8 cellular contexts compared by ENCODE assay signal in the genomic region with DNA sequence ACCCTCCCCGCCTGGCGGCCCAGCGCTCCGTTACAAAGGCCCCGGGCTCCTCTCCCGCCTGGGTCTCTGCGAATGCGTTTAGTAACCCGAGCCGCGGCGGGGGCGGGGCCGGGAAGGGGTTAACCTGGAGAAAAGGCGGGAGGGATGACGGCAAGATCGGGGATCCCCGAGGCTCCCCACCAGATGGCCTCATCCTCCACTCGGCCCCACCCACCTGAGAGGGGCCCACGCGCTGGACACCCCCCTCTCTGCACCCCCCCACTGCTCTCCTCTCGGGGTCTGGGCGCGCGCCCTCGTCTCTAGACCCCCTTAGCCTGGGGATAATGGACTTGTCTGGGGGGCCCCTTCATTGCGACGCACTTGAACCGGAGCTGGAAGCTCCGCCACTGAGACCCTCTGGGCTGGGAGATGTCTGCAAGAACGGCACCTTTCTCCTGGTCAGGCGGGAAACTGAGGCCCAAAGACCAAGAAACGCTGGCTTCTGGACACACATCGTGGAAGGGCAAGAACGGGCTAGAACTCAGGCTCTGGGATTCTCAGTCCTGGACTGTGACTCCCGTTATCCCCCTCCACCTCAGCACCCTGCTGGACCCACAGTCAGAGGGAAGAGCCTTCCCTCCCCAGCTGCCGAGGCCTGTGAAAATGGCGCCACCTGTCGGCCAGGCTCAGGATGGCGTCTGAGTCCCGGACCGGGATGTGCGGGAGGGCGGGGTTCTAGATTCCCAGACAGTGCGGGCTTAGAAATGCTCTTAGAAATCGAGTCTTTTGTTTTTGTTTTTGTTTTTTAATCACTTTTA. TPM values are rescaled to one million over a fixed set of nuclear protein-coding genes. Genes with fewer than 3 reads are reported as not detected.
DNase-seq lines count a peak whose midpoint lies in the region; ATAC-seq and TF ChIP-seq lines count a peak whose summit lies in the region.

No MANE protein-coding gene starts in this region.

- peaks cover 32% of the 10 kb centered on the region for H3K4me1 ChIP-seq in cardiac muscle cell (ENCODE audit: low read depth)
- H3K4me1 ChIP-seq in uterus = peaks cover 0 to 34% of the 10 kb centered on the region in 2 donors

- no peaks in the 10 kb centered on the region for H3K36me3 ChIP-seq in cardiac muscle cell
- H3K36me3 ChIP-seq in uterus = no peaks in the 10 kb centered on the region

- H3K36me3 Mint-ChIP-seq in activated naive CD8-positive, alpha-beta T cell treated with anti-CD3 and anti-CD28 coated beads for 36 hours = no peaks in the 10 kb centered on the region

- peak; percentile 93 for TF ChIP-seq CTCF in GM12873 (IDR thresholded peaks at IDR 0.05; ENCODE audit: insufficient read depth, low read depth, low read length, missing control alignments)
- peak; percentile 96 for TF ChIP-seq CTCF in cardiac muscle cell (IDR thresholded peaks at IDR 0.05; ENCODE audit: low read depth, low read length)
- peak; percentile 96 to 99 (median 98) for TF ChIP-seq CTCF in uterus (IDR thresholded peaks at IDR 0.05)

- H3K4me3 Mint-ChIP-seq in activated naive CD8-positive, alpha-beta T cell treated with anti-CD3 and anti-CD28 coated beads for 36 hours = peak overlapping the region; percentile 42

- H3K4me3 ChIP-seq in cardiac muscle cell (peak overlapping the region; percentile 39), uterus (peak overlapping the region in 1 of 2 donors; percentile 40)

- ATAC-seq in GM18498 (IDR thresholded peaks at IDR 0.05; ENCODE audit: unreplicated experiment) = no peak

- peaks cover 55% of the 10 kb centered on the region for H3K27me3 Mint-ChIP-seq in activated naive CD8-positive, alpha-beta T cell treated with anti-CD3 and anti-CD28 coated beads for 36 hours

- H3K4me1 Mint-ChIP-seq in activated naive CD8-positive, alpha-beta T cell treated with anti-CD3 and anti-CD28 coated beads for 36 hours = peaks cover 47% of the 10 kb centered on the region

- H3K27me3 ChIP-seq in cardiac muscle cell (peaks cover 11% of the 10 kb centered on the region), uterus (no peaks in the 10 kb centered on the region)

- H3K9me3 Mint-ChIP-seq in activated naive CD8-positive, alpha-beta T cell treated with anti-CD3 and anti-CD28 coated beads for 36 hours = no peaks in the 10 kb centered on the region

- intact Hi-C loops in posterior vena cava (cut with DNase I) (loop anchor here (5.0 to 10.0 kb wide), 2 partner anchors 64 to 66 kb away; no protein-coding TSS in a partner anchor), uterus (cut with DNase I; ENCODE audit: low total_unique reads) (loop anchor here (5.0 kb wide), 1 partner anchor 66 kb away; no protein-coding TSS in a partner anchor)

- H3K27ac Mint-ChIP-seq in activated naive CD8-positive, alpha-beta T cell treated with anti-CD3 and anti-CD28 coated beads for 36 hours = no peak overlapping the region

- TF ChIP-seq POLR2A in uterus (IDR thresholded peaks at IDR 0.05) = peak in 1 of 2 donors; percentile 32

- DNase-seq in NCI-H1105 treated with DMSO at 0.1 percent for 48 hours (lab: John Stamatoyannopoulos, UW) = peak; percentile 84
- peak; percentile 59 to 77 for DNase-seq in SW 1271 (lab: John Stamatoyannopoulos, UW)
- peak; percentile 84 for DNase-seq in activated naive CD8-positive, alpha-beta T cell treated with anti-CD3 and anti-CD28 coated beads for 36 hours
- peak; percentile 88 to 92 for DNase-seq in cardiac muscle cell (ENCODE audit: low read depth in 1 of 2, low spot score in 1 of 2)
- DNase-seq in posterior vena cava (ENCODE audit: low spot score) = peak; percentile 96
- peak; percentile 91 to 93 for DNase-seq in uterus

- H3K9me3 ChIP-seq in cardiac muscle cell (ENCODE audit: low read depth) (no peaks in the 10 kb centered on the region), uterus (no peaks in the 10 kb centered on the region)

- H3K27ac ChIP-seq in cardiac muscle cell = peak overlapping the region; percentile 93
- H3K27ac ChIP-seq in uterus = peak overlapping the region; percentile 91 to 97

RNA-seq across cellular contexts. Expression of a gene that starts 2.9 kb away (rescaled TPM):
- 100 to 1,000 TPM in 1 of 2 experiments, 10 to 100 TPM in 1; 99.3 to 102 TPM for total RNA-seq in activated naive CD8-positive, alpha-beta T cell treated with anti-CD3 and anti-CD28 coated beads for 36 hours
- 85.3 and 203 TPM in 2 replicates for total RNA-seq in cardiac muscle cell
- polyA plus RNA-seq in cardiac muscle cell = 158 and 255 TPM in 2 replicates
- 100 to 1,000 TPM; 200 to 265 TPM for total RNA-seq in posterior vena cava
- 1,000 to 10,000 TPM in 1 of 4 donors, 100 to 1,000 TPM in 3; 163 to 1,000 (median 501) TPM for total RNA-seq in uterus

RNA-seq across cellular contexts. Expression of a gene that starts 21.6 kb away (rescaled TPM):
- total RNA-seq in activated naive CD8-positive, alpha-beta T cell treated with anti-CD3 and anti-CD28 coated beads for 36 hours = 10 to 100 TPM; 71.1 to 74.5 TPM
- total RNA-seq in cardiac muscle cell (53.3 and 63.6 TPM in 2 replicates), posterior vena cava (10 to 100 TPM; 43.8 to 45.3 TPM), uterus (10 to 100 TPM; 15.1 to 57.4 (median 21.9) TPM)
- polyA plus RNA-seq in cardiac muscle cell = 70.1 and 83.4 TPM in 2 replicates
